Comparison of ENCODE assay signal across 21 cellular contexts in genomic region chr14:99174920-99175319, GRCh38.
DNase-seq lines count a peak whose midpoint lies in the region; ATAC-seq and TF ChIP-seq lines count a peak whose summit lies in the region.
"Had no signal": no experiment of that assay in that cellular context is flagged by ENCODE, and none has a peak within 500 bp of the region (broad histone marks: within the 10 kb centered on the region; RNA-seq: fewer than 3 reads in every experiment).

No MANE protein-coding gene starts in this region.

- no peak for TF ChIP-seq POLR2A in sigmoid colon (IDR thresholded peaks at IDR 0.05)

- H3K4me3 Mint-ChIP-seq in activated naive CD4-positive, alpha-beta T cell treated with anti-CD3 and anti-CD28 coated beads, Interleukin-2, amount 10 ng/mL, durations not matched to agents 7 days and 5 days: no peak overlapping the region

- peaks cover 73% of the 10 kb centered on the region for H3K36me3 Mint-ChIP-seq in activated naive CD4-positive, alpha-beta T cell treated with anti-CD3 and anti-CD28 coated beads, Interleukin-2, amount 10 ng/mL, durations not matched to agents 7 days and 5 days

- CTCF ChIA-PET in activated naive CD4-positive, alpha-beta T cell treated with anti-CD3 and anti-CD28 coated beads, Interleukin-2, amount 10 ng/mL, durations not matched to agents 7 days and 5 days (lab: Charles Lee): no interaction called here

- intact Hi-C loops in sigmoid colon (cut with DNase I): no loop called here

- no peaks in the 10 kb centered on the region for H3K27me3 Mint-ChIP-seq in activated naive CD4-positive, alpha-beta T cell treated with anti-CD3 and anti-CD28 coated beads, Interleukin-2, amount 10 ng/mL, durations not matched to agents 7 days and 5 days

- DNase-seq in activated naive CD4-positive, alpha-beta T cell treated with anti-CD3 and anti-CD28 coated beads, Interleukin-2, amount 10 ng/mL, durations not matched to agents 7 days and 5 days: peak; percentile 19
- no peak for DNase-seq in activated naive CD4-positive, alpha-beta T cell (lab: John Stamatoyannopoulos, UW)
- peak; percentile 32 for DNase-seq in ecto neural progenitor cell (ENCODE audit: low spot score)
- peak; percentile 46 for DNase-seq in sigmoid colon
- DNase-seq in activated gamma-delta T cell (lab: John Stamatoyannopoulos, UW): no peak
- no peak for DNase-seq in MG63
- DNase-seq: BE2C, DMS53, EL, GF-D8, IMR-90, NCI-H1105 treated with DMSO at 0.1 percent for 48 hours, NCI-H2081, NCI-H2171, NCI-H524 treated with DMSO at 0.1 percent for 48 hours, NCI-H82 had no signal

- peaks cover 28% of the 10 kb centered on the region for H3K4me1 Mint-ChIP-seq in activated naive CD4-positive, alpha-beta T cell treated with anti-CD3 and anti-CD28 coated beads, Interleukin-2, amount 10 ng/mL, durations not matched to agents 7 days and 5 days

- no peaks in the 10 kb centered on the region for H3K4me1 ChIP-seq in sigmoid colon
- H3K4me1 ChIP-seq: BE2C, SJSA1 had no signal

- no peak overlapping the region for H3K27ac ChIP-seq in sigmoid colon
- H3K27ac ChIP-seq: KMS-11, SJSA1 had no signal

- no peaks in the 10 kb centered on the region for H3K9me3 ChIP-seq in sigmoid colon
- H3K9me3 ChIP-seq in MG63: no peaks in the 10 kb centered on the region
- H3K9me3 ChIP-seq: BE2C, SJSA1 had no signal

- H3K4me3 ChIP-seq in sigmoid colon: no peak overlapping the region
- H3K4me3 ChIP-seq in MG63: no peak overlapping the region
- H3K4me3 ChIP-seq: SJSA1 had no signal

- H3K9me3 Mint-ChIP-seq in activated naive CD4-positive, alpha-beta T cell treated with anti-CD3 and anti-CD28 coated beads, Interleukin-2, amount 10 ng/mL, durations not matched to agents 7 days and 5 days: no peaks in the 10 kb centered on the region

- WGBS in sigmoid colon, 2 donors: 97 to 98% methylated on average over 54 of the region's 54 CpGs

- TF ChIP-seq EP300 in sigmoid colon (IDR thresholded peaks at IDR 0.05): no peak

- H3K36me3 ChIP-seq in sigmoid colon: no peaks in the 10 kb centered on the region
- no peaks in the 10 kb centered on the region for H3K36me3 ChIP-seq in MG63
- H3K36me3 ChIP-seq: BE2C, SJSA1 had no signal

- H3K27me3 ChIP-seq in sigmoid colon: no peaks in the 10 kb centered on the region
- no peaks in the 10 kb centered on the region for H3K27me3 ChIP-seq in MG63
- H3K27me3 ChIP-seq: BE2C, SJSA1 had no signal

- no peak overlapping the region for H3K27ac Mint-ChIP-seq in activated naive CD4-positive, alpha-beta T cell treated with anti-CD3 and anti-CD28 coated beads, Interleukin-2, amount 10 ng/mL, durations not matched to agents 7 days and 5 days

- no peak for ATAC-seq in GM21737 (IDR thresholded peaks at IDR 0.05; ENCODE audit: unreplicated experiment)
- ATAC-seq: HCT116, Right ventricle myocardium inferior had no signal

- TF ChIP-seq CTCF in sigmoid colon (IDR thresholded peaks at IDR 0.05): no peak

Comparison
In these comparisons a context has a peak if more than half of its experiments do, and no peak if none do; other contexts are left out.
1. DNase-seq: peak in activated naive CD4-positive, alpha-beta T cell treated with anti-CD3 and anti-CD28 coated beads, Interleukin-2, amount 10 ng/mL, durations not matched to agents 7 days and 5 days (single experiment), ecto neural progenitor cell (single experiment) and sigmoid colon (single experiment); none in activated naive CD4-positive, alpha-beta T cell (0 of 4), activated gamma-delta T cell (single experiment) and MG63 (single experiment).